ENCODE assay signal across 2 cellular contexts in the genomic region with DNA sequence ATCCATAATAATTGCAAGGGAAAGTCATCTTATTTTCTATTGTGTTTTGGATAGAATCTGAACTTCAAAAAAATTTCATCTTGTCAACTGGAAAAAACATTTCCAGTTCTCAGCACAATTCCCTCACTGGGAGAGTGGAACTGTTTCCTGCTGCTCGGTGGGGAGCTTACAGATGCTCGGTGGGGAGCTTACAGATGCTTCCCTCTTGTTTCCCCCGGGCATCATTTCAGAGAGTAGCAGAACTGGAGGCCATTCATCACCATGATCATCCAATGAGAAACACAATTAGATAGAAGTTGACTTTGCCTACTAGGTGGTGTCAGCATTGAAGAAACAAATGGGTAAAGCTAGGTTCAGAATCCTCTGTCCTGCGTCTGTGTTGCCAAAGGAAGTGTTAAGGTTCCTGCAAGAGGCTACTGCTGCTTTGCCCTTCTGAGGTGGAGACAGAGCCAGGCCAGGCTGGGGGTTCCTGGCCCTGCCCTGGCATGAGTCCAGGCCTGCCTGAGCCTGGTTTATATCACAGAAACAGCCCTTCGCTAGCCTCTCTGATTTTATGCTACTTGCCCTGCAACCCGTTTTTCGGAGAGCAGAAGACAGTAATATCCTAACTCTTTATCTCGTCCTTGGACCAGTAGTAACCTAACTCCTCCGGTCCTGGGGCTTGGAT.
A peak's percentile ranks its signal among the peaks of the same experiment; 100 is the strongest.
TF ChIP-seq lines count a peak whose summit lies in the region.

No MANE protein-coding gene starts in this region.

TF ChIP-seq in GM23338, 12 proteins besides CTCF, POLR2A, EP300 and RAD21 (continued from another document):
- TF ChIP-seq, protein P1, sequence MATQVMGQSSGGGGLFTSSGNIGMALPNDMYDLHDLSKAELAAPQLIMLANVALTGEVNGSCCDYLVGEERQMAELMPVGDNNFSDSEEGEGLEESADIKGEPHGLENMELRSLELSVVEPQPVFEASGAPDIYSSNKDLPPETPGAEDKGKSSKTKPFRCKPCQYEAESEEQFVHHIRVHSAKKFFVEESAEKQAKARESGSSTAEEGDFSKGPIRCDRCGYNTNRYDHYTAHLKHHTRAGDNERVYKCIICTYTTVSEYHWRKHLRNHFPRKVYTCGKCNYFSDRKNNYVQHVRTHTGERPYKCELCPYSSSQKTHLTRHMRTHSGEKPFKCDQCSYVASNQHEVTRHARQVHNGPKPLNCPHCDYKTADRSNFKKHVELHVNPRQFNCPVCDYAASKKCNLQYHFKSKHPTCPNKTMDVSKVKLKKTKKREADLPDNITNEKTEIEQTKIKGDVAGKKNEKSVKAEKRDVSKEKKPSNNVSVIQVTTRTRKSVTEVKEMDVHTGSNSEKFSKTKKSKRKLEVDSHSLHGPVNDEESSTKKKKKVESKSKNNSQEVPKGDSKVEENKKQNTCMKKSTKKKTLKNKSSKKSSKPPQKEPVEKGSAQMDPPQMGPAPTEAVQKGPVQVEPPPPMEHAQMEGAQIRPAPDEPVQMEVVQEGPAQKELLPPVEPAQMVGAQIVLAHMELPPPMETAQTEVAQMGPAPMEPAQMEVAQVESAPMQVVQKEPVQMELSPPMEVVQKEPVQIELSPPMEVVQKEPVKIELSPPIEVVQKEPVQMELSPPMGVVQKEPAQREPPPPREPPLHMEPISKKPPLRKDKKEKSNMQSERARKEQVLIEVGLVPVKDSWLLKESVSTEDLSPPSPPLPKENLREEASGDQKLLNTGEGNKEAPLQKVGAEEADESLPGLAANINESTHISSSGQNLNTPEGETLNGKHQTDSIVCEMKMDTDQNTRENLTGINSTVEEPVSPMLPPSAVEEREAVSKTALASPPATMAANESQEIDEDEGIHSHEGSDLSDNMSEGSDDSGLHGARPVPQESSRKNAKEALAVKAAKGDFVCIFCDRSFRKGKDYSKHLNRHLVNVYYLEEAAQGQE (IDR thresholded peaks at IDR 0.05; ENCODE audit: unreplicated experiment): no peak
- TF ChIP-seq EZH2phosphoT487 (IDR thresholded peaks at IDR 0.05; ENCODE audit: unreplicated experiment) (no peak), CREB1 (CRISPR knock-in tag; IDR thresholded peaks at IDR 0.05; ENCODE audit: low read depth) (no peak), ZNF331 (CRISPR knock-in tag; IDR thresholded peaks at IDR 0.05; ENCODE audit: low read depth) (no peak), POLR2AphosphoS5 (IDR thresholded peaks at IDR 0.05; ENCODE audit: low read depth) (no peak), ZNF114 (CRISPR knock-in tag; IDR thresholded peaks at IDR 0.05) (no peak)
- TF ChIP-seq, protein P2, sequence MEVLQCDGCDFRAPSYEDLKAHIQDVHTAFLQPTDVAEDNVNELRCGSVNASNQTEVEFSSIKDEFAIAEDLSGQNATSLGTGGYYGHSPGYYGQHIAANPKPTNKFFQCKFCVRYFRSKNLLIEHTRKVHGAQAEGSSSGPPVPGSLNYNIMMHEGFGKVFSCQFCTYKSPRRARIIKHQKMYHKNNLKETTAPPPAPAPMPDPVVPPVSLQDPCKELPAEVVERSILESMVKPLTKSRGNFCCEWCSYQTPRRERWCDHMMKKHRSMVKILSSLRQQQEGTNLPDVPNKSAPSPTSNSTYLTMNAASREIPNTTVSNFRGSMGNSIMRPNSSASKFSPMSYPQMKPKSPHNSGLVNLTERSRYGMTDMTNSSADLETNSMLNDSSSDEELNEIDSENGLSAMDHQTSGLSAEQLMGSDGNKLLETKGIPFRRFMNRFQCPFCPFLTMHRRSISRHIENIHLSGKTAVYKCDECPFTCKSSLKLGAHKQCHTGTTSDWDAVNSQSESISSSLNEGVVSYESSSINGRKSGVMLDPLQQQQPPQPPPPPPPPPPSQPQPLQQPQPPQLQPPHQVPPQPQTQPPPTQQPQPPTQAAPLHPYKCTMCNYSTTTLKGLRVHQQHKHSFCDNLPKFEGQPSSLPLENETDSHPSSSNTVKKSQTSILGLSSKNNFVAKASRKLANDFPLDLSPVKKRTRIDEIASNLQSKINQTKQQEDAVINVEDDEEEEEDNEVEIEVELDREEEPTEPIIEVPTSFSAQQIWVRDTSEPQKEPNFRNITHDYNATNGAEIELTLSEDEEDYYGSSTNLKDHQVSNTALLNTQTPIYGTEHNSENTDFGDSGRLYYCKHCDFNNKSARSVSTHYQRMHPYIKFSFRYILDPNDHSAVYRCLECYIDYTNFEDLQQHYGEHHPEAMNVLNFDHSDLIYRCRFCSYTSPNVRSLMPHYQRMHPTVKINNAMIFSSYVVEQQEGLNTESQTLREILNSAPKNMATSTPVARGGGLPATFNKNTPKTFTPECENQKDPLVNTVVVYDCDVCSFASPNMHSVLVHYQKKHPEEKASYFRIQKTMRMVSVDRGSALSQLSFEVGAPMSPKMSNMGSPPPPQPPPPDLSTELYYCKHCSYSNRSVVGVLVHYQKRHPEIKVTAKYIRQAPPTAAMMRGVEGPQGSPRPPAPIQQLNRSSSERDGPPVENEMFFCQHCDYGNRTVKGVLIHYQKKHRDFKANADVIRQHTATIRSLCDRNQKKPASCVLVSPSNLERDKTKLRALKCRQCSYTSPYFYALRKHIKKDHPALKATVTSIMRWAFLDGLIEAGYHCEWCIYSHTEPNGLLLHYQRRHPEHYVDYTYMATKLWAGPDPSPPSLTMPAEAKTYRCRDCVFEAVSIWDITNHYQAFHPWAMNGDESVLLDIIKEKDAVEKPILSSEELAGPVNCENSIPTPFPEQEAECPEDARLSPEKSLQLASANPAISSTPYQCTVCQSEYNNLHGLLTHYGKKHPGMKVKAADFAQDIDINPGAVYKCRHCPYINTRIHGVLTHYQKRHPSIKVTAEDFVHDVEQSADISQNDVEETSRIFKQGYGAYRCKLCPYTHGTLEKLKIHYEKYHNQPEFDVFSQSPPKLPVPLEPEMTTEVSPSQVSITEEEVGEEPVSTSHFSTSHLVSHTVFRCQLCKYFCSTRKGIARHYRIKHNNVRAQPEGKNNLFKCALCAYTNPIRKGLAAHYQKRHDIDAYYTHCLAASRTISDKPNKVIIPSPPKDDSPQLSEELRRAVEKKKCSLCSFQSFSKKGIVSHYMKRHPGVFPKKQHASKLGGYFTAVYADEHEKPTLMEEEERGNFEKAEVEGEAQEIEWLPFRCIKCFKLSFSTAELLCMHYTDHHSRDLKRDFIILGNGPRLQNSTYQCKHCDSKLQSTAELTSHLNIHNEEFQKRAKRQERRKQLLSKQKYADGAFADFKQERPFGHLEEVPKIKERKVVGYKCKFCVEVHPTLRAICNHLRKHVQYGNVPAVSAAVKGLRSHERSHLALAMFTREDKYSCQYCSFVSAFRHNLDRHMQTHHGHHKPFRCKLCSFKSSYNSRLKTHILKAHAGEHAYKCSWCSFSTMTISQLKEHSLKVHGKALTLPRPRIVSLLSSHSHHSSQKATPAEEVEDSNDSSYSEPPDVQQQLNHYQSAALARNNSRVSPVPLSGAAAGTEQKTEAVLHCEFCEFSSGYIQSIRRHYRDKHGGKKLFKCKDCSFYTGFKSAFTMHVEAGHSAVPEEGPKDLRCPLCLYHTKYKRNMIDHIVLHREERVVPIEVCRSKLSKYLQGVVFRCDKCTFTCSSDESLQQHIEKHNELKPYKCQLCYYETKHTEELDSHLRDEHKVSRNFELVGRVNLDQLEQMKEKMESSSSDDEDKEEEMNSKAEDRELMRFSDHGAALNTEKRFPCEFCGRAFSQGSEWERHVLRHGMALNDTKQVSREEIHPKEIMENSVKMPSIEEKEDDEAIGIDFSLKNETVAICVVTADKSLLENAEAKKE (CRISPR knock-in tag; IDR thresholded peaks at IDR 0.05): no peak
TF ChIP-seq in GM23338: peak in this region for 0.

TF ChIP-seq in SK-N-SH, 30 proteins besides CTCF, POLR2A, EP300 and RAD21 (continued from another document):
- TF ChIP-seq RCOR1 (IDR thresholded peaks at IDR 0.05; ENCODE audit: low read length): 0 out of 2 replicates have a peak, but pooled peaks have one; percentile 7
- TF ChIP-seq, protein P3, sequence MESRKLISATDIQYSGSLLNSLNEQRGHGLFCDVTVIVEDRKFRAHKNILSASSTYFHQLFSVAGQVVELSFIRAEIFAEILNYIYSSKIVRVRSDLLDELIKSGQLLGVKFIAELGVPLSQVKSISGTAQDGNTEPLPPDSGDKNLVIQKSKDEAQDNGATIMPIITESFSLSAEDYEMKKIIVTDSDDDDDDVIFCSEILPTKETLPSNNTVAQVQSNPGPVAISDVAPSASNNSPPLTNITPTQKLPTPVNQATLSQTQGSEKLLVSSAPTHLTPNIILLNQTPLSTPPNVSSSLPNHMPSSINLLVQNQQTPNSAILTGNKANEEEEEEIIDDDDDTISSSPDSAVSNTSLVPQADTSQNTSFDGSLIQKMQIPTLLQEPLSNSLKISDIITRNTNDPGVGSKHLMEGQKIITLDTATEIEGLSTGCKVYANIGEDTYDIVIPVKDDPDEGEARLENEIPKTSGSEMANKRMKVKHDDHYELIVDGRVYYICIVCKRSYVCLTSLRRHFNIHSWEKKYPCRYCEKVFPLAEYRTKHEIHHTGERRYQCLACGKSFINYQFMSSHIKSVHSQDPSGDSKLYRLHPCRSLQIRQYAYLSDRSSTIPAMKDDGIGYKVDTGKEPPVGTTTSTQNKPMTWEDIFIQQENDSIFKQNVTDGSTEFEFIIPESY (IDR thresholded peaks at IDR 0.05; ENCODE audit: borderline replicate concordance, low read depth): no peak
